Comparison of ENCODE assay signal across 29 cellular contexts in genomic region chr1:150126811-150127210, GRCh38.
"Had no signal": no experiment of that assay in that cellular context is flagged by ENCODE, and none has a peak within 500 bp of the region (broad histone marks: within the 10 kb centered on the region; RNA-seq: fewer than 3 reads in every experiment).

No MANE protein-coding gene starts in this region.

- DNase-seq: activated CD4-positive, alpha-beta memory T cell treated with anti-CD3 and anti-CD28 coated beads, Interleukin-2, amount 10 ng/mL, durations not matched to agents 7 days and 5 days; activated CD4-positive, alpha-beta T cell treated with anti-CD3 and anti-CD28 coated beads for 36 hours; activated CD4-positive, alpha-beta T cell treated with anti-CD3 and anti-CD28 coated beads, Interleukin-2, amount 10 ng/mL, durations not matched to agents 7 days and 5 days; activated CD4-positive, alpha-beta T cell treated with anti-CD3 and anti-CD28 coated beads, Interleukin-2, amount 50 U/mL, for 4 hours; activated CD4-positive, CD25-positive, alpha-beta regulatory T cell; activated CD4-positive, CD25-positive, alpha-beta regulatory T cell treated with anti-CD3 and anti-CD28 coated beads, Interleukin-2, amount 50 U/mL, for 72 hours; activated CD8-positive, alpha-beta memory T cell treated with anti-CD3 and anti-CD28 coated beads, Interleukin-2, amount 50 U/mL, for 48 hours; activated effector memory CD4-positive, alpha-beta T cell treated with Interleukin-2 at 50 U/mL for 16 hours; activated gamma-delta T cell treated with Interleukin-2 at 50 U/mL for 16 hours; activated naive CD4-positive, alpha-beta T cell treated with anti-CD3 and anti-CD28 coated beads, Interleukin-2, amount 50 U/mL, for 16 hours; activated naive CD4-positive, alpha-beta T cell treated with Interleukin-2 at 50 U/mL for 16 hours; activated T-cell treated with anti-CD3 and anti-CD28 coated beads for 4 hours; activated T-cell treated with anti-CD3 and anti-CD28 coated beads, Interleukin-2, amount 50 U/mL, for 24 hours; activated T-cell treated with anti-CD3 and anti-CD28 coated beads, Interleukin-2, amount 50 U/mL, for 72 hours; amniotic stem cell; anterior cingulate cortex; brain microvascular endothelial cell; cortex of kidney; dermis blood vessel endothelial cell; effector CD4-positive, alpha-beta T cell; effector memory CD8-positive, alpha-beta T cell; erythroblast; foreskin keratinocyte; gastrocnemius medialis; glutamatergic neuron; heart left ventricle; T-helper 17 cell; T1000 had no signal

- H3K27me3 ChIP-seq: brain microvascular endothelial cell, esophagus muscularis mucosa, foreskin keratinocyte, gastrocnemius medialis, heart left ventricle had no signal

- H3K27ac ChIP-seq: brain microvascular endothelial cell, esophagus muscularis mucosa, foreskin keratinocyte, gastrocnemius medialis, heart left ventricle had no signal

- H3K4me1 ChIP-seq: esophagus muscularis mucosa, foreskin keratinocyte, heart left ventricle had no signal

- ATAC-seq: effector memory CD8-positive, alpha-beta T cell; foreskin keratinocyte; gastrocnemius medialis; heart left ventricle; T-helper 17 cell had no signal

- H3K36me3 ChIP-seq: brain microvascular endothelial cell had no signal

- H3K4me3 ChIP-seq: esophagus muscularis mucosa, gastrocnemius medialis, heart left ventricle had no signal

- H3K9me3 ChIP-seq: esophagus muscularis mucosa, gastrocnemius medialis, heart left ventricle had no signal
